Comparison of ENCODE assay signal across 1 cellular context in the genomic region with DNA sequence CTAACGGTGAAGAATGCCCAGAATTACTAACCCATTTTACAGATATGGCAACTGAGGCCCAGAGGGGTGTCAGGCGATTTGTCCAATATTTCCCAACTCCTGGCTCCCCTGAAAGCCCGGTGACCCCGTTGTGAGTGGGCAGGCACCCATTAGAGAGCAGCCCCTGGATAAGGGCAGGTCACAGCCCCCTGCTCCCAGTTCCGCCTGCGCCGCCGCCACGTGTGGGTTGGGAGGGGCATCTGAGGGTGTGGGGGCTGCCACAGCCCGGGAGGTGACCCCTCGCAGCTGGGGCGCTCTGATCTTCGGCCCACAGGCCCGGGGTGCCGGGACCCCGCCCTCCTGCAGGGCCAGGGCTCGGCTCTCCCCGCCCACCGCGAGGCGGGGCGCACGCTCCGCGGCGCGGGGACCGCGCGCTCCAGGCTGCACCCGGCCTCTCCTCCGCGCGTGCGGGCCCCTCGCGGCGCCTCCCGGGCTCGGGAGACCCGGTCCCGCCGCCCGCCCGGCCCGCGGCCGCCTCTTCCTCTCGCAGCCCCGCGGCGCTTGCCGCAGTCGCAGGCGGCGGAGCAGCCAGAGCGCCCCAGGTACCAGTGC.
TF ChIP-seq lines count a peak whose summit lies in the region.

Gene HTR6 (plus strand): TSS at position 423 of the 591 bp plus-strand sequence. CDS start 879 bp downstream, outside the sequence.

TF ChIP-seq in HCT116, 20 proteins besides CTCF, POLR2A, EP300 and RAD21 (continued from another document):
- no peak for TF ChIP-seq REST (IDR thresholded peaks at IDR 0.05; ENCODE audit: low read depth)
- TF ChIP-seq EZH2phosphoT487 (IDR thresholded peaks at IDR 0.05; ENCODE audit: borderline replicate concordance) = no peak
- no peak for TF ChIP-seq EGR1 (IDR thresholded peaks at IDR 0.05; ENCODE audit: low read depth)
TF ChIP-seq in HCT116: peak in this region for 0.
